9 cellular contexts compared by ENCODE assay signal in the genomic region with DNA sequence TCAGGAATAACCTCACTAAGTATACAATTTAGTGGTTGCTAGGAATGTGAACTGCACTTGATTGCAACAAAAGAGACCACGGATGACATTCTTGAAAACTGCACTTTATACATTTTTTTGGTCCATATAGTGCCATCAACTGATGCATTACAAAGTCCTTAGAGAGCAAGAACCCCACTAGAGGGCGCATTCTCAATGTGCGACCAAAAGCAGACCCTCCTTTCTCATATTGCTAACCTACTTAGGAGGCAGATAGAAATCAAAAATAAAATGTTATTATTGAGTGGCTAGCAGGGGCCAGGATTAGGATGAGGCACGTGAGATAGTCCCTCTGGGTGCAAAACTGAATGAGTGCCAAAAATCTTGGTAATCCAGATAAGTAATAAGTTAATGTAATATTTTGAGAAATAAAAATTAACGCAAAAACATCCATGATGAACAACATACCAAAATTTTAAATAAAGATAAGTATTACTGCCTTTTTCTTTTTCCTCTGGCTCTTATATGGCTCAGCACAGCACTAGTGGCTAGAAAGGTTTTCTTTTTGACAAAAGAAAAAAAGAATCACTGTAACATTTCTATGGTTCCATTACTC.
DNase-seq lines count a peak whose midpoint lies in the region; ATAC-seq and TF ChIP-seq lines count a peak whose summit lies in the region.
"Had no signal": no experiment of that assay in that cellular context is flagged by ENCODE, and none has a peak within 500 bp of the region (broad histone marks: within the 10 kb centered on the region; RNA-seq: fewer than 3 reads in every experiment).

No MANE protein-coding gene starts in this region.

- H3K56ac ChIP-seq in mesendoderm (ENCODE audit: low read length): no peak overlapping the region

- no peak overlapping the region for H3K23ac ChIP-seq in mesendoderm (ENCODE audit: low read length)

- H3K4me1 ChIP-seq in mesendoderm (ENCODE audit: control insufficient read depth, low read depth, low read length): no peaks in the 10 kb centered on the region

- intact Hi-C loops in activated T-helper 1 cell treated with anti-CD3 and anti-CD28 coated beads, Interleukin-12 subunit alpha, Interleukin-12 subunit beta, Interleukin-2, Interleukin-4 antibody, amounts not matched to agents 30 ng/mL and 10 ng/mL and 1 ng/mL, durations not matched to agents 14 hours and 24 hours and 36 hours (cut with micrococcal nuclease): no loop called here

- H3K79me2 ChIP-seq in mesendoderm (ENCODE audit: control insufficient read depth, insufficient read depth, low read length): no peaks in the 10 kb centered on the region

- H4K8ac ChIP-seq in mesendoderm (ENCODE audit: low read depth, low read length): no peak overlapping the region

- no peak overlapping the region for H4K5ac ChIP-seq in mesendoderm (ENCODE audit: low read length)

- no peak overlapping the region for H3K4me3 ChIP-seq in mesendoderm (ENCODE audit: low read length)

- WGBS in mesendoderm (ENCODE audit: extremely low coverage, insufficient coverage, low lambda C conversion rate): no CpG with 5 or more reads among the region's 5 CpGs

- H2AK5ac ChIP-seq in mesendoderm (ENCODE audit: low read length): no peak overlapping the region

- H3K9me3 Mint-ChIP-seq in brain: peaks cover 0 to 6% (median 0%) of the 10 kb centered on the region in 5 experiments
- no peaks in the 10 kb centered on the region for H3K9me3 Mint-ChIP-seq in activated T-helper 1 cell treated with anti-CD3 and anti-CD28 coated beads, Interleukin-12 subunit alpha, Interleukin-12 subunit beta, Interleukin-2, Interleukin-4 antibody, amounts not matched to agents 30 ng/mL and 10 ng/mL and 1 ng/mL, durations not matched to agents 14 hours and 24 hours and 36 hours
- H3K9me3 Mint-ChIP-seq: activated naive CD8-positive, alpha-beta T cell treated with anti-CD3 and anti-CD28 coated beads, Interleukin-2, amount 10 ng/mL, durations not matched to agents 7 days and 5 days had no signal

- no peaks in the 10 kb centered on the region for H3K36me3 Mint-ChIP-seq in brain
- H3K36me3 Mint-ChIP-seq in activated T-helper 1 cell treated with anti-CD3 and anti-CD28 coated beads, Interleukin-12 subunit alpha, Interleukin-12 subunit beta, Interleukin-2, Interleukin-4 antibody, amounts not matched to agents 30 ng/mL and 10 ng/mL and 1 ng/mL, durations not matched to agents 14 hours and 24 hours and 36 hours (ENCODE audit: low read depth): no peaks in the 10 kb centered on the region
- H3K36me3 Mint-ChIP-seq: activated naive CD8-positive, alpha-beta T cell treated with anti-CD3 and anti-CD28 coated beads, Interleukin-2, amount 10 ng/mL, durations not matched to agents 7 days and 5 days had no signal

- ATAC-seq in GM18519 (IDR thresholded peaks at IDR 0.05; ENCODE audit: low FRiP score, unreplicated experiment) (peak; percentile 98), HG02981 (IDR thresholded peaks at IDR 0.05; ENCODE audit: unreplicated experiment) (peak; percentile 88)

- H3K4me3 Mint-ChIP-seq in brain: no peak overlapping the region
- no peak overlapping the region for H3K4me3 Mint-ChIP-seq in activated T-helper 1 cell treated with anti-CD3 and anti-CD28 coated beads, Interleukin-12 subunit alpha, Interleukin-12 subunit beta, Interleukin-2, Interleukin-4 antibody, amounts not matched to agents 30 ng/mL and 10 ng/mL and 1 ng/mL, durations not matched to agents 14 hours and 24 hours and 36 hours
- H3K4me3 Mint-ChIP-seq: activated naive CD8-positive, alpha-beta T cell treated with anti-CD3 and anti-CD28 coated beads, Interleukin-2, amount 10 ng/mL, durations not matched to agents 7 days and 5 days had no signal

- no peak overlapping the region for H3K4me2 ChIP-seq in mesendoderm (ENCODE audit: low read length)

- DNase-seq in DMS153 treated with DMSO at 0.1 percent for 48 hours (lab: John Stamatoyannopoulos, UW; ENCODE audit: unreplicated experiment): peak; percentile 40
- DNase-seq in DMS153 (lab: John Stamatoyannopoulos, UW): no peak
- DNase-seq in NCI-H226: peak; percentile 8
- DNase-seq in mesendoderm: peak; percentile 64
- DNase-seq in activated T-helper 1 cell treated with anti-CD3 and anti-CD28 coated beads, Interleukin-12 subunit alpha, Interleukin-12 subunit beta, Interleukin-2, Interleukin-4 antibody, amounts not matched to agents 30 ng/mL and 10 ng/mL and 1 ng/mL, durations not matched to agents 14 hours and 24 hours and 36 hours (ENCODE audit: low spot score): no peak
- DNase-seq: activated naive CD8-positive, alpha-beta T cell treated with anti-CD3 and anti-CD28 coated beads, Interleukin-2, amount 10 ng/mL, durations not matched to agents 7 days and 5 days had no signal

- H3K18ac ChIP-seq in mesendoderm (ENCODE audit: low read length): no peak overlapping the region

- no peaks in the 10 kb centered on the region for H3K27me3 ChIP-seq in mesendoderm (ENCODE audit: insufficient read depth, low read length, poor library complexity)

- H3K36me3 ChIP-seq in mesendoderm (ENCODE audit: control insufficient read depth, insufficient read depth, low read length): no peaks in the 10 kb centered on the region

- peak; percentile 57 to 73 for TF ChIP-seq CTCF in brain (conservative IDR thresholded peaks at IDR 0.05)

- H2BK15ac ChIP-seq in mesendoderm (replicated peaks; ENCODE audit: low read depth): no peak overlapping the region

- H3K27ac ChIP-seq in mesendoderm (ENCODE audit: low read depth, low read length): no peak overlapping the region

- H2BK5ac ChIP-seq in mesendoderm (ENCODE audit: low read length): no peak overlapping the region

- H3K4me1 Mint-ChIP-seq in brain: peaks cover 27% of the 10 kb centered on the region
- H3K4me1 Mint-ChIP-seq in activated T-helper 1 cell treated with anti-CD3 and anti-CD28 coated beads, Interleukin-12 subunit alpha, Interleukin-12 subunit beta, Interleukin-2, Interleukin-4 antibody, amounts not matched to agents 30 ng/mL and 10 ng/mL and 1 ng/mL, durations not matched to agents 14 hours and 24 hours and 36 hours (ENCODE audit: low read depth): no peaks in the 10 kb centered on the region
- H3K4me1 Mint-ChIP-seq: activated naive CD8-positive, alpha-beta T cell treated with anti-CD3 and anti-CD28 coated beads, Interleukin-2, amount 10 ng/mL, durations not matched to agents 7 days and 5 days had no signal

- H3K27me3 Mint-ChIP-seq in brain: no peaks in the 10 kb centered on the region
- peaks cover 3% of the 10 kb centered on the region for H3K27me3 Mint-ChIP-seq in activated T-helper 1 cell treated with anti-CD3 and anti-CD28 coated beads, Interleukin-12 subunit alpha, Interleukin-12 subunit beta, Interleukin-2, Interleukin-4 antibody, amounts not matched to agents 30 ng/mL and 10 ng/mL and 1 ng/mL, durations not matched to agents 14 hours and 24 hours and 36 hours (ENCODE audit: insufficient read depth)
- H3K27me3 Mint-ChIP-seq: activated naive CD8-positive, alpha-beta T cell treated with anti-CD3 and anti-CD28 coated beads, Interleukin-2, amount 10 ng/mL, durations not matched to agents 7 days and 5 days had no signal

- H3K4ac ChIP-seq in mesendoderm (ENCODE audit: low read depth, low read length): no peak overlapping the region

- no peak overlapping the region for H2BK120ac ChIP-seq in mesendoderm (ENCODE audit: low read depth, low read length)

- peak overlapping the region in 2 of 5 experiments; percentile 6 to 61 for H3K27ac Mint-ChIP-seq in brain
- H3K27ac Mint-ChIP-seq in activated T-helper 1 cell treated with anti-CD3 and anti-CD28 coated beads, Interleukin-12 subunit alpha, Interleukin-12 subunit beta, Interleukin-2, Interleukin-4 antibody, amounts not matched to agents 30 ng/mL and 10 ng/mL and 1 ng/mL, durations not matched to agents 14 hours and 24 hours and 36 hours: no peak overlapping the region
- H3K27ac Mint-ChIP-seq: activated naive CD8-positive, alpha-beta T cell treated with anti-CD3 and anti-CD28 coated beads, Interleukin-2, amount 10 ng/mL, durations not matched to agents 7 days and 5 days had no signal

- H3K79me1 ChIP-seq in mesendoderm (ENCODE audit: low read length): no peaks in the 10 kb centered on the region

- H3K9ac ChIP-seq in mesendoderm (ENCODE audit: low read length): no peak overlapping the region

Comparison
In these comparisons a context has a peak if more than half of its experiments do, and no peak if none do; other contexts are left out.
1. DNase-seq: peak in DMS153 treated with DMSO at 0.1 percent for 48 hours (single experiment), NCI-H226 (single experiment) and mesendoderm (single experiment); none in DMS153 (single experiment) and activated T-helper 1 cell treated with anti-CD3 and anti-CD28 coated beads, Interleukin-12 subunit alpha, Interleukin-12 subunit beta, Interleukin-2, Interleukin-4 antibody, amounts not matched to agents 30 ng/mL and 10 ng/mL and 1 ng/mL, durations not matched to agents 14 hours and 24 hours and 36 hours (single experiment).